22 cellular contexts compared by ENCODE assay signal in genomic region chr5:139016186-139016585, GRCh38.
"Had no signal": no experiment of that assay in that cellular context is flagged by ENCODE, and none has a peak within 500 bp of the region (broad histone marks: within the 10 kb centered on the region; RNA-seq: fewer than 3 reads in every experiment).

No MANE protein-coding gene starts in this region.

- ATAC-seq: natural killer cell treated with Interleukin-12 subunit alpha and Interleukin-12 subunit beta and Interleukin-15 and Interleukin-18, amount 100 ng/mL, for 72 hours; pancreas; right cardiac atrium; right lobe of liver; stimulated activated effector memory CD8-positive, alpha-beta T cell treated with anti-CD3 and anti-CD28 coated beads, Interleukin-12 subunit alpha, Interleukin-12 subunit beta, amount 100 ng/mL, for 72 hours; stimulated activated naive B cell treated with anti-CD40 and anti-IgM and Interleukin-4, amounts not matched to agents 10 μg/mL and 1 μg/mL and 100 μg/mL, for 72 hours had no signal

- H3K27ac Mint-ChIP-seq: natural killer cell treated with Interleukin-12 subunit alpha and Interleukin-12 subunit beta and Interleukin-15 and Interleukin-18, amount 100 ng/mL, for 72 hours; nephron progenitor cell; stimulated activated effector memory CD8-positive, alpha-beta T cell treated with anti-CD3 and anti-CD28 coated beads, Interleukin-12 subunit alpha, Interleukin-12 subunit beta, amount 100 ng/mL, for 72 hours; stimulated activated naive B cell treated with anti-CD40 and anti-IgM and Interleukin-4, amounts not matched to agents 10 μg/mL and 1 μg/mL and 100 μg/mL, for 72 hours; stimulated activated naive CD8-positive, alpha-beta T cell treated with anti-CD3 and anti-CD28 coated beads, Interleukin-15, Interleukin-2, amounts not matched to agents 100 ng/mL and 50 ng/mL, for 24 hours had no signal

- H3K4me3 Mint-ChIP-seq: natural killer cell treated with Interleukin-12 subunit alpha and Interleukin-12 subunit beta and Interleukin-15 and Interleukin-18, amount 100 ng/mL, for 72 hours; nephron progenitor cell; neural crest cell; stimulated activated effector memory CD8-positive, alpha-beta T cell treated with anti-CD3 and anti-CD28 coated beads, Interleukin-12 subunit alpha, Interleukin-12 subunit beta, amount 100 ng/mL, for 72 hours; stimulated activated naive B cell treated with anti-CD40 and anti-IgM and Interleukin-4, amounts not matched to agents 10 μg/mL and 1 μg/mL and 100 μg/mL, for 72 hours; stimulated activated naive CD8-positive, alpha-beta T cell treated with anti-CD3 and anti-CD28 coated beads, Interleukin-15, Interleukin-2, amounts not matched to agents 100 ng/mL and 50 ng/mL, for 24 hours had no signal

- H3K27me3 Mint-ChIP-seq: natural killer cell treated with Interleukin-12 subunit alpha and Interleukin-12 subunit beta and Interleukin-15 and Interleukin-18, amount 100 ng/mL, for 72 hours; stimulated activated naive B cell treated with anti-CD40 and anti-IgM and Interleukin-4, amounts not matched to agents 10 μg/mL and 1 μg/mL and 100 μg/mL, for 72 hours; stimulated activated naive CD8-positive, alpha-beta T cell treated with anti-CD3 and anti-CD28 coated beads, Interleukin-15, Interleukin-2, amounts not matched to agents 100 ng/mL and 50 ng/mL, for 24 hours had no signal

- FAIRE-seq: pancreas, small intestine, urothelium cell line had no signal

- H3K9me3 Mint-ChIP-seq: natural killer cell treated with Interleukin-12 subunit alpha and Interleukin-12 subunit beta and Interleukin-15 and Interleukin-18, amount 100 ng/mL, for 72 hours; nephron progenitor cell; neural crest cell; stimulated activated effector memory CD8-positive, alpha-beta T cell treated with anti-CD3 and anti-CD28 coated beads, Interleukin-12 subunit alpha, Interleukin-12 subunit beta, amount 100 ng/mL, for 72 hours; stimulated activated naive B cell treated with anti-CD40 and anti-IgM and Interleukin-4, amounts not matched to agents 10 μg/mL and 1 μg/mL and 100 μg/mL, for 72 hours; stimulated activated naive CD8-positive, alpha-beta T cell treated with anti-CD3 and anti-CD28 coated beads, Interleukin-15, Interleukin-2, amounts not matched to agents 100 ng/mL and 50 ng/mL, for 24 hours had no signal

- DNase-seq: nephron progenitor cell; nucleus accumbens; pancreas; right cardiac atrium; right lobe of liver; sigmoid colon; small intestine; stimulated activated CD4-positive, alpha-beta T cell treated with anti-CD3 and anti-CD28 coated beads, Interleukin-15, amount 100 ng/mL, for 24 hours; stimulated activated CD4-positive, alpha-beta T cell treated with anti-CD3 and anti-CD28 coated beads, Interleukin-2, amount 100 ng/mL, for 24 hours; stimulated activated CD4-positive, alpha-beta T cell treated with anti-CD3 and anti-CD28 coated beads, Interleukin-2, amount 100 ng/mL, for 48 hours; stimulated activated CD4-positive, alpha-beta T cell treated with anti-CD3 and anti-CD28 coated beads, Interleukin-4, amount 100 ng/mL, for 24 hours; stimulated activated naive B cell treated with anti-CD40 and anti-IgM and Interleukin-4, amounts not matched to agents 10 μg/mL and 1 μg/mL and 100 μg/mL, for 72 hours; stimulated activated naive CD4-positive, alpha-beta T cell treated with Interleukin-2 at 50 U/mL for 16 hours; stomach; thyroid gland; trophoblast cell; upper lobe of left lung had no signal
